ENCODE assay signal across 1 cellular context in genomic region chr19:2944403-2944774, GRCh38.
TF ChIP-seq lines count a peak whose summit lies in the region.

No MANE protein-coding gene starts in this region.

TF ChIP-seq in H1, 55 proteins besides CTCF, POLR2A, EP300 and RAD21:
- 0 out of 2 replicates have a peak, but pooled peaks have one; percentile 9 for TF ChIP-seq BACH1 (IDR thresholded peaks at IDR 0.05; ENCODE audit: low read length)
- TF ChIP-seq TAF1 (IDR thresholded peaks at IDR 0.05; ENCODE audit: low read depth, low read length) = no peak
